ENCODE assay signal across 5 cellular contexts in genomic region chr14:102298267-102298666, GRCh38. TPM values are rescaled to one million over a fixed set of nuclear protein-coding genes. Genes with fewer than 3 reads are reported as not detected.
DNase-seq lines count a peak whose midpoint lies in the region; ATAC-seq, FAIRE-seq and TF ChIP-seq lines count a peak whose summit lies in the region.
"Not testable (repeated sequence)": the region's sequence is repeated elsewhere in the genome, so short reads cannot be mapped to it uniquely, and the experiment has no call there.

No MANE protein-coding gene starts in this region.

- H4K20me1 ChIP-seq in PC-3 (ENCODE audit: low read length); HepG2 (ENCODE audit: insufficient read depth, low read length): not testable (repeated sequence)

- POLR2A ChIA-PET in PC-3 (lab: Charles Lee; ENCODE audit: unreplicated experiment); WTC11 (lab: Charles Lee); HepG2 (lab: Yijun Ruan, JAX): not testable (repeated sequence)

- peaks cover 26% of the 10 kb centered on the region for H3K36me3 ChIP-seq in PC-3 (ENCODE audit: low read depth, low read length)
- H3K36me3 ChIP-seq in HepG2 (replicated peaks in 1 of 2; ENCODE audit: control insufficient read depth in 1 of 2, insufficient read depth in 2 of 2, low read length in 2 of 2): not testable (repeated sequence)

- peaks cover 46% of the 10 kb centered on the region for H3K4me1 ChIP-seq in PC-3 (ENCODE audit: insufficient read depth, low read length)
- H3K4me1 ChIP-seq in HepG2 (ENCODE audit: insufficient read depth, low read length): not testable (repeated sequence)

- not testable (repeated sequence) for H3K4me3 Mint-ChIP-seq in Calu3 (ENCODE audit: low read depth, unreplicated experiment); WTC11

- not testable (repeated sequence) for FAIRE-seq in HepG2 (lab: Jason Lieb, UNC)

- DNase-seq in Calu3; WTC11 (ENCODE audit: low spot score); HepG2 (ENCODE audit: low spot score): not testable (repeated sequence)
- DNase-seq in HT1080 (ENCODE audit: low read depth) (peak; percentile 32), PC-3 (peak; percentile 55)

- H3K27me3 ChIP-seq in PC-3 (ENCODE audit: low read length); HepG2 (ENCODE audit: control insufficient read depth in 1 of 2, insufficient read depth in 2 of 2, low read length in 2 of 2): not testable (repeated sequence)

- intact Hi-C loops in Calu3 (cut with micrococcal nuclease; ENCODE audit: unreplicated experiment); PC-3 (cut with micrococcal nuclease); HepG2 (cut with micrococcal nuclease; ENCODE audit: unreplicated experiment): not testable (repeated sequence)

- CTCF ChIA-PET in Calu3 (lab: Charles Lee); WTC11 (lab: Charles Lee); HepG2 (lab: Yijun Ruan, JAX; ENCODE audit: low intra/inter-chr PET ratio, low total read pairs): not testable (repeated sequence)
- CTCF ChIA-PET in PC-3 (lab: Charles Lee): interaction anchor here (0.8 kb wide), 1 partner anchor 16 kb away, joined by 4 read pairs; no protein-coding TSS in a partner anchor

- H3K27ac Mint-ChIP-seq in Calu3 (ENCODE audit: unreplicated experiment): peak overlapping the region; percentile 50
- not testable (repeated sequence) for H3K27ac Mint-ChIP-seq in WTC11

- H3K36me3 Mint-ChIP-seq in Calu3 (ENCODE audit: insufficient read depth, unreplicated experiment): peaks cover 52% of the 10 kb centered on the region
- H3K36me3 Mint-ChIP-seq in WTC11: not testable (repeated sequence)

- not testable (repeated sequence) for H3K4me3 ChIP-seq in PC-3 (ENCODE audit: low read length); HepG2 (replicated peaks in 1 of 3; ENCODE audit: insufficient read depth in 1 of 3, low read depth in 2 of 3, low read length in 3 of 3)

- not testable (repeated sequence) for TF ChIP-seq CTCF in Calu3 (IDR thresholded peaks at IDR 0.05; ENCODE audit: unreplicated experiment); PC-3 (conservative IDR thresholded peaks at IDR 0.05; ENCODE audit: low read depth, low read length); WTC11 (IDR thresholded peaks at IDR 0.05); HepG2 (CRISPR knock-in tag; IDR thresholded peaks at IDR 0.05)

- not testable (repeated sequence) for H3K4me2 ChIP-seq in PC-3 (ENCODE audit: low read length); HepG2 (ENCODE audit: low read depth, low read length)

- not testable (repeated sequence) for TF ChIP-seq RAD21 in HepG2 (CRISPR knock-in tag; IDR thresholded peaks at IDR 0.05)

- TF ChIP-seq EP300 in HepG2 (IDR thresholded peaks at IDR 0.05; ENCODE audit: low read depth in 2 of 2, low read length in 2 of 2); HepG2 (CRISPR knock-in tag; IDR thresholded peaks at IDR 0.05; ENCODE audit: borderline replicate concordance): not testable (repeated sequence)

- not testable (repeated sequence) for H3K9me2 ChIP-seq in PC-3 (replicated peaks; ENCODE audit: low read length)

- not testable (repeated sequence) for ATAC-seq in PC-3, WTC11, HepG2

- not testable (repeated sequence) for BruUV-seq in Calu3 (replicated peaks; lab: Mats Ljungman, UMichigan); PC-3 (replicated peaks; lab: Mats Ljungman, UMichigan); HepG2 (replicated peaks; lab: Mats Ljungman, UMichigan)

- TF ChIP-seq POLR2A in HepG2 (IDR thresholded peaks at IDR 0.05; ENCODE audit: insufficient read depth in 1 of 2, low read depth in 2 of 2, low read length in 2 of 2): not testable (repeated sequence)

- H3K4me1 Mint-ChIP-seq in Calu3 (ENCODE audit: low read depth, unreplicated experiment): peaks cover 41% of the 10 kb centered on the region
- not testable (repeated sequence) for H3K4me1 Mint-ChIP-seq in WTC11

- H3K27ac ChIP-seq in PC-3 (ENCODE audit: low read length); HepG2 (ENCODE audit: extremely low read length, insufficient read depth, low read length): not testable (repeated sequence)

- H3K79me2 ChIP-seq in PC-3 (ENCODE audit: low read length): peaks cover 92% of the 10 kb centered on the region
- H3K79me2 ChIP-seq in HepG2 (ENCODE audit: insufficient read depth, low read length): not testable (repeated sequence)

- 95% methylated on average over 4 of the region's 4 CpGs for WGBS in HepG2 (ENCODE audit: low lambda C conversion rate)

- in situ Hi-C loops in HepG2 (cut with HindIII; ENCODE audit: extremely low pct_ligation_motif_present, low pct_unique_long_range_greater_than_20kb): not testable (repeated sequence)

- not testable (repeated sequence) for H3F3A ChIP-seq in PC-3 (ENCODE audit: low read length, unreplicated experiment)

- not testable (repeated sequence) for H2AFZ ChIP-seq in PC-3 (ENCODE audit: low read length); HepG2 (ENCODE audit: low read length)

- H3K27me3 Mint-ChIP-seq in Calu3 (ENCODE audit: unreplicated experiment); WTC11 (ENCODE audit: low read depth): not testable (repeated sequence)

- not testable (repeated sequence) for H3K9ac ChIP-seq in PC-3 (ENCODE audit: low read length); HepG2 (ENCODE audit: insufficient read depth, low read depth, low read length)

- not testable (repeated sequence) for H3K9me3 ChIP-seq in PC-3 (ENCODE audit: low read length); HepG2 (ENCODE audit: low read length)

- H3K9me3 Mint-ChIP-seq in Calu3 (ENCODE audit: low read depth, unreplicated experiment); WTC11: not testable (repeated sequence)

RNA-seq across cellular contexts. Expression of gene MOK, which starts 6.7 kb away (rescaled TPM):
- 89.7 and 107 TPM in 2 replicates for total RNA-seq in Calu3 (2022)
- total RNA-seq in HT1080 (2014; rRNA removed; shearing (Covaris generic)): 34.5 and 36.6 TPM in 2 replicates
- polyA plus RNA-seq in HT1080 (2015; cell fraction: cytosol; rRNA removed): 71.9 and 84.1 TPM in 2 replicates
- 234 and 239 TPM in 2 replicates for polyA plus RNA-seq in HT1080 (2015; cell fraction: nucleus; rRNA removed)
- 106 and 108 TPM in 2 replicates for total RNA-seq in PC-3 (2014; rRNA removed)
- total RNA-seq in WTC11 (2021): 2.0 to 2.7 TPM (median 2.6 TPM) in 3 replicates
- 11.8 and 15.3 TPM in 2 replicates for total RNA-seq in HepG2 (2016; rRNA removed; fragmentation: Illumina TruSeq; extraction: Trizol)
- total RNA-seq in HepG2 (2016; cell fraction: cytosol; rRNA removed; fragmentation: Illumina TruSeq; extraction: Trizol; ENCODE audit: low read depth): 7.0 and 12.1 TPM in 2 replicates
- 10.5 and 15.8 TPM in 2 replicates for total RNA-seq in HepG2 (2016; cell fraction: insoluble cytoplasmic fraction; rRNA removed; fragmentation: Illumina TruSeq; extraction: Trizol)
- 15.2 and 16.8 TPM in 2 replicates for total RNA-seq in HepG2 (2016; cell fraction: membrane; rRNA removed; fragmentation: Illumina TruSeq; extraction: Trizol)
- total RNA-seq in HepG2 (2016; cell fraction: nucleus; rRNA removed; fragmentation: Illumina TruSeq; extraction: Trizol): 26.0 and 26.9 TPM in 2 replicates
- polyA plus RNA-seq in HepG2 (2011; rRNA removed): 16.9 and 17.6 TPM in 2 replicates
- polyA plus RNA-seq in HepG2 (2011; cell fraction: cytosol; rRNA removed): 10.7 and 15.6 TPM in 2 replicates
- polyA plus RNA-seq in HepG2 (2011; cell fraction: nucleus; rRNA removed): 56.1 and 57.8 TPM in 2 replicates
- polyA plus RNA-seq in HepG2 (2012): 7.0 and 8.7 TPM in 2 replicates
- polyA plus RNA-seq in HepG2 (2016; cell fraction: cytosol; fragmentation: Illumina TruSeq; extraction: Trizol; ENCODE audit: low read depth): 13.9 and 14.7 TPM in 2 replicates
- 15.1 and 15.7 TPM in 2 replicates for polyA plus RNA-seq in HepG2 (2016; cell fraction: insoluble cytoplasmic fraction; fragmentation: Illumina TruSeq; extraction: Trizol; ENCODE audit: low read depth)
- polyA plus RNA-seq in HepG2 (2016; cell fraction: membrane; fragmentation: Illumina TruSeq; extraction: Trizol; ENCODE audit: low read depth): 19.4 and 21.3 TPM in 2 replicates
- 51.9 and 52.5 TPM in 2 replicates for polyA plus RNA-seq in HepG2 (2016; cell fraction: nucleus; fragmentation: Illumina TruSeq; extraction: Trizol; ENCODE audit: insufficient read depth, low read depth)
- polyA minus RNA-seq in HepG2 (2011; rRNA and poly(A)+ RNA removed; ENCODE audit: low replicate concordance): 4.3 and 8.7 TPM in 2 replicates
- polyA minus RNA-seq in HepG2 (2011; cell fraction: cytosol; rRNA and poly(A)+ RNA removed): 5.2 and 5.4 TPM in 2 replicates
- polyA minus RNA-seq in HepG2 (2011; cell fraction: nucleus; rRNA and poly(A)+ RNA removed): 29.5 and 42.1 TPM in 2 replicates

RNA-seq across cellular contexts. Expression of gene ZNF839, which starts 21.3 kb away (rescaled TPM):
- total RNA-seq in Calu3 (2022) (18.3 and 21.7 TPM in 2 replicates), PC-3 (2014; rRNA removed) (13.2 and 20.5 TPM in 2 replicates), WTC11 (2021) (15.1 to 16.6 TPM (median 15.2 TPM) in 3 replicates), HepG2 (2016; rRNA removed; fragmentation: Illumina TruSeq; extraction: Trizol) (8.2 and 12.8 TPM in 2 replicates)
- total RNA-seq in HT1080 (2014; rRNA removed; shearing (Covaris generic)): 8.0 and 12.5 TPM in 2 replicates
- polyA plus RNA-seq in HT1080 (2015; cell fraction: cytosol; rRNA removed): 9.9 and 12.6 TPM in 2 replicates
- polyA plus RNA-seq in HT1080 (2015; cell fraction: nucleus; rRNA removed): 42.4 and 46.9 TPM in 2 replicates
- total RNA-seq in HepG2 (2016; cell fraction: cytosol; rRNA removed; fragmentation: Illumina TruSeq; extraction: Trizol; ENCODE audit: low read depth): 9.1 and 10.6 TPM in 2 replicates
- 8.4 and 10.7 TPM in 2 replicates for total RNA-seq in HepG2 (2016; cell fraction: insoluble cytoplasmic fraction; rRNA removed; fragmentation: Illumina TruSeq; extraction: Trizol)
- total RNA-seq in HepG2 (2016; cell fraction: membrane; rRNA removed; fragmentation: Illumina TruSeq; extraction: Trizol): 9.6 and 11.1 TPM in 2 replicates
- 11.5 and 11.8 TPM in 2 replicates for total RNA-seq in HepG2 (2016; cell fraction: nucleus; rRNA removed; fragmentation: Illumina TruSeq; extraction: Trizol)
- 9.3 and 11.1 TPM in 2 replicates for polyA plus RNA-seq in HepG2 (2011; rRNA removed)
- polyA plus RNA-seq in HepG2 (2011; cell fraction: cytosol; rRNA removed): 5.1 and 6.1 TPM in 2 replicates
- polyA plus RNA-seq in HepG2 (2011; cell fraction: nucleus; rRNA removed): 26.5 and 27.5 TPM in 2 replicates
- 4.2 and 5.2 TPM in 2 replicates for polyA plus RNA-seq in HepG2 (2012)
- 1.3 and 1.6 TPM in 2 replicates for polyA plus RNA-seq in HepG2 (2016; cell fraction: cytosol; fragmentation: Illumina TruSeq; extraction: Trizol; ENCODE audit: low read depth)
- polyA plus RNA-seq in HepG2 (2016; cell fraction: insoluble cytoplasmic fraction; fragmentation: Illumina TruSeq; extraction: Trizol; ENCODE audit: low read depth): 5.7 and 6.5 TPM in 2 replicates
- polyA plus RNA-seq in HepG2 (2016; cell fraction: membrane; fragmentation: Illumina TruSeq; extraction: Trizol; ENCODE audit: low read depth): 3.0 and 4.1 TPM in 2 replicates
- polyA plus RNA-seq in HepG2 (2016; cell fraction: nucleus; fragmentation: Illumina TruSeq; extraction: Trizol; ENCODE audit: insufficient read depth, low read depth): 33.2 and 35.7 TPM in 2 replicates
- 7.4 and 14.9 TPM in 2 replicates for polyA minus RNA-seq in HepG2 (2011; rRNA and poly(A)+ RNA removed; ENCODE audit: low replicate concordance)
- polyA minus RNA-seq in HepG2 (2011; cell fraction: cytosol; rRNA and poly(A)+ RNA removed): 4.6 and 4.8 TPM in 2 replicates
- 11.6 and 11.8 TPM in 2 replicates for polyA minus RNA-seq in HepG2 (2011; cell fraction: nucleus; rRNA and poly(A)+ RNA removed)
